ENCODE assay signal across 1 cellular context in the genomic region with DNA sequence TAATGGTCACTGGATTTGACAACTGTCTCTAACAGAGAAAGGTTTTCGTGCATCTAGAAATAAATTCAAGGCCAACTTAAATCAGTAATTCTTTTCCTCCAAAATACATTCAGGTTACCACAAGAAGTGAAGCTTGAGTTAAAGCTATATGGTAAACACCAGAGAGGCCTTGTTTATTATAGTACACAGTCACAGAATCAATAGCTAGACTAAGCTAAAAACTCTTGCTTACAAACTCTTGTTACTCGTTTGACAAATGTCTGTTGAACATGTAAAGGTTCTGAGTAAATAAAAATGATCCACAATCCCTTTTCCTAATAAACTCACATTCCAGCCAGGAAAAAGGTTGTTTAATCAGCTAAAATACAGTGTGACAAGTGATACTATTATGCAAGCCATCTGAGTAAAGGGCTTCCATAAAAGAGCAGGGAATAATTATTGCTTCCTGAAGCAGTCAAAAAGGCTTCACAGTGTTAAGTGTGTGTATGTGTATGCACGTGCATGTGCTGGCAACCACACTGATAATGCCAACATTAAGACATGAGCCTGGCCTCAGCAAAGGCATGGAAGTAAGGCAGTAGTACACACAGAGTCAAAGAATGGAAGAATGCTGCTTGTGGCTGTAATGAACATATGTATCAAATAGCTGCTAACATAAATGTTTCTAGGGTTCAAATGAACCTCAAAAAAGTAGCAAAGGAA.
TF ChIP-seq lines count a peak whose summit lies in the region.

No MANE protein-coding gene starts in this region.

TF ChIP-seq in H1, 55 proteins besides CTCF, POLR2A, EP300 and RAD21 (continued from another document):
- TF ChIP-seq HDAC2 (IDR thresholded peaks at IDR 0.05; ENCODE audit: borderline replicate concordance in 1 of 2, low read depth in 2 of 2, low read length in 2 of 2), result no peak
- TF ChIP-seq EZH2 (IDR thresholded peaks at IDR 0.05; ENCODE audit: low read depth, low read length, severe bottlenecking), result no peak
- no peak for TF ChIP-seq CEBPB (IDR thresholded peaks at IDR 0.05; ENCODE audit: low read depth, low read length)
